ENCODE assay signal across 8 cellular contexts in the genomic region with DNA sequence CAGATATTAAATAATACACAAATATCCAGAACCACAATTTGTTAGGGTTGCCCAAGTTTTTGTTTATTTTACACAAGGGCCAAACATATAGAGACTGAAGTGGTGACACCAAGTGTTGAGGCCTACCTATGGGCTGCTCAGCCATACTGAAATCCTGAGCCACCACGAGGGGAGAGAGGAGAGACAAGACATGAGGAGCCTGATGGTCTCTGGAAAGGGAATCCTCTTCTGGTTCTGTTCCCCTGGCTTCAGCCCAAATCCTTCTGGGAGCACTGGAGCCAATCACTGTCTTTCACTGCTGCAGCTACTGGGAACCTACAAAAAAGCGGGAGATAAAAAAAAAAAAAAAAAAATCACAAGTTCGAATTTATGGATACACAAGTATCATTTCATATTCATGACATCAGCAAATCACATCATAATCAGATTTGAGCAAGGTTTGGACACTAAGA. TPM values are rescaled to one million over a fixed set of nuclear protein-coding genes. Genes with fewer than 3 reads are reported as not detected.
DNase-seq lines count a peak whose midpoint lies in the region; ATAC-seq, FAIRE-seq and TF ChIP-seq lines count a peak whose summit lies in the region.

No MANE protein-coding gene starts in this region.

- intact Hi-C loops in heart right ventricle (cut with DNase I) = no loop called here
- intact Hi-C loops in Right ventricle myocardium superior (cut with DNase I) = no loop called here
- intact Hi-C loops in vagina (cut with DNase I) = no loop called here

- H3K4me3 Mint-ChIP-seq in WTC11 = peak overlapping the region; percentile 83
- H3K4me3 Mint-ChIP-seq in memory B cell = no peak overlapping the region

- CTCF ChIA-PET in WTC11 (lab: Charles Lee) = interaction anchor here (1.0 to 3.2 kb wide), 2 partner anchors 9 to 28 kb away, joined by 3 to 35 read pairs; no protein-coding TSS in a partner anchor

- ATAC-seq in heart right ventricle = no peak
- ATAC-seq in Right ventricle myocardium superior (ENCODE audit: poor library complexity) = no peak
- ATAC-seq in WTC11 = no peak
- no peak for ATAC-seq in memory B cell (ENCODE audit: low read depth)

- H3K27me3 Mint-ChIP-seq in WTC11 (ENCODE audit: low read depth) (peaks cover 15% of the 10 kb centered on the region), memory B cell (peaks cover 12% of the 10 kb centered on the region)

- no peaks in the 10 kb centered on the region for H3K9me3 Mint-ChIP-seq in WTC11
- H3K9me3 Mint-ChIP-seq in memory B cell = no peaks in the 10 kb centered on the region

- DNase-seq in heart right ventricle (no peak), Right ventricle myocardium superior (no peak), WTC11 (ENCODE audit: low spot score) (no peak), memory B cell (ENCODE audit: low spot score in 2 of 2) (no peak), vagina (ENCODE audit: extremely low spot score in 2 of 2) (no peak), NCI-H1436 treated with DMSO at 0.1 percent for 48 hours (lab: John Stamatoyannopoulos, UW) (no peak), HPDE6-E6E7 (ENCODE audit: extremely low spot score) (no peak), frontal cortex (ENCODE audit: low spot score in 2 of 2) (no peak)

- H3K27ac ChIP-seq in heart right ventricle = peak overlapping the region in 6 of 10 donors; percentile 5 to 99 (median 98)
- peak overlapping the region; percentile 99 for H3K27ac ChIP-seq in vagina

- H3K9me3 ChIP-seq in heart right ventricle (no peaks in the 10 kb centered on the region), vagina (no peaks in the 10 kb centered on the region)

- H3K36me3 Mint-ChIP-seq in WTC11 (no peaks in the 10 kb centered on the region), memory B cell (no peaks in the 10 kb centered on the region)

- H3K27ac Mint-ChIP-seq in WTC11 = peak overlapping the region; percentile 99
- peak overlapping the region; percentile 24 for H3K27ac Mint-ChIP-seq in memory B cell

- 31 to 44% methylated on average over 3 of the region's 3 CpGs for WGBS in heart right ventricle, 2 donors

- TF ChIP-seq CTCF in heart right ventricle (IDR thresholded peaks at IDR 0.05) (no peak), WTC11 (IDR thresholded peaks at IDR 0.05) (no peak), vagina (IDR thresholded peaks at IDR 0.05) (no peak)

- H3K4me3 ChIP-seq in heart right ventricle (peak overlapping the region in 1 of 10 donors; percentile 82), vagina (no peak overlapping the region)

- H3K4me1 ChIP-seq in heart right ventricle (peaks cover 0 to 58% (median 26%) of the 10 kb centered on the region in 9 donors), vagina (peaks cover 52% of the 10 kb centered on the region)

- H3K36me3 ChIP-seq in heart right ventricle (no peaks in the 10 kb centered on the region), vagina (no peaks in the 10 kb centered on the region)

- POLR2A ChIA-PET in WTC11 (lab: Charles Lee) = interaction anchor here (0.6 to 5.1 kb wide), 3 partner anchors 15 to 1181 kb away, joined by 4 to 155 read pairs (median 4); no protein-coding TSS in a partner anchor

- no peak for FAIRE-seq in frontal cortex (lab: Jason Lieb, UNC)

- H3K27me3 ChIP-seq in heart right ventricle (peaks cover 0 to 29% (median 0%) of the 10 kb centered on the region in 7 donors), vagina (no peaks in the 10 kb centered on the region)

- H3K4me1 Mint-ChIP-seq in WTC11 = peaks cover 59% of the 10 kb centered on the region
- H3K4me1 Mint-ChIP-seq in memory B cell = peaks cover 21% of the 10 kb centered on the region

- TF ChIP-seq POLR2A in vagina (IDR thresholded peaks at IDR 0.05) = no peak

TF ChIP-seq in WTC11, 78 proteins besides CTCF, POLR2A, EP300 and RAD21 (continues in another document):
- no peak for TF ChIP-seq ZNF121 (CRISPR knock-in tag; IDR thresholded peaks at IDR 0.05)
- TF ChIP-seq MYBL2 (CRISPR knock-in tag; IDR thresholded peaks at IDR 0.05) = no peak
- no peak for TF ChIP-seq ESRRA (CRISPR knock-in tag; IDR thresholded peaks at IDR 0.05; ENCODE audit: borderline replicate concordance)
- TF ChIP-seq SMAD4 (CRISPR knock-in tag; IDR thresholded peaks at IDR 0.05) = no peak
- TF ChIP-seq, protein P1, sequence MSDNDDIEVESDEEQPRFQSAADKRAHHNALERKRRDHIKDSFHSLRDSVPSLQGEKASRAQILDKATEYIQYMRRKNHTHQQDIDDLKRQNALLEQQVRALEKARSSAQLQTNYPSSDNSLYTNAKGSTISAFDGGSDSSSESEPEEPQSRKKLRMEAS (CRISPR knock-in tag; IDR thresholded peaks at IDR 0.05) = no peak
- TF ChIP-seq FOXJ3 (CRISPR knock-in tag; IDR thresholded peaks at IDR 0.05; ENCODE audit: borderline replicate concordance) = no peak
- TF ChIP-seq, protein P2, sequence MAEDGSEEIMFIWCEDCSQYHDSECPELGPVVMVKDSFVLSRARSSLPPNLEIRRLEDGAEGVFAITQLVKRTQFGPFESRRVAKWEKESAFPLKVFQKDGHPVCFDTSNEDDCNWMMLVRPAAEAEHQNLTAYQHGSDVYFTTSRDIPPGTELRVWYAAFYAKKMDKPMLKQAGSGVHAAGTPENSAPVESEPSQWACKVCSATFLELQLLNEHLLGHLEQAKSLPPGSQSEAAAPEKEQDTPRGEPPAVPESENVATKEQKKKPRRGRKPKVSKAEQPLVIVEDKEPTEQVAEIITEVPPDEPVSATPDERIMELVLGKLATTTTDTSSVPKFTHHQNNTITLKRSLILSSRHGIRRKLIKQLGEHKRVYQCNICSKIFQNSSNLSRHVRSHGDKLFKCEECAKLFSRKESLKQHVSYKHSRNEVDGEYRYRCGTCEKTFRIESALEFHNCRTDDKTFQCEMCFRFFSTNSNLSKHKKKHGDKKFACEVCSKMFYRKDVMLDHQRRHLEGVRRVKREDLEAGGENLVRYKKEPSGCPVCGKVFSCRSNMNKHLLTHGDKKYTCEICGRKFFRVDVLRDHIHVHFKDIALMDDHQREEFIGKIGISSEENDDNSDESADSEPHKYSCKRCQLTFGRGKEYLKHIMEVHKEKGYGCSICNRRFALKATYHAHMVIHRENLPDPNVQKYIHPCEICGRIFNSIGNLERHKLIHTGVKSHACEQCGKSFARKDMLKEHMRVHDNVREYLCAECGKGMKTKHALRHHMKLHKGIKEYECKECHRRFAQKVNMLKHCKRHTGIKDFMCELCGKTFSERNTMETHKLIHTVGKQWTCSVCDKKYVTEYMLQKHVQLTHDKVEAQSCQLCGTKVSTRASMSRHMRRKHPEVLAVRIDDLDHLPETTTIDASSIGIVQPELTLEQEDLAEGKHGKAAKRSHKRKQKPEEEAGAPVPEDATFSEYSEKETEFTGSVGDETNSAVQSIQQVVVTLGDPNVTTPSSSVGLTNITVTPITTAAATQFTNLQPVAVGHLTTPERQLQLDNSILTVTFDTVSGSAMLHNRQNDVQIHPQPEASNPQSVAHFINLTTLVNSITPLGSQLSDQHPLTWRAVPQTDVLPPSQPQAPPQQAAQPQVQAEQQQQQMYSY (CRISPR knock-in tag; IDR thresholded peaks at IDR 0.05) = no peak
- TF ChIP-seq RORB (CRISPR knock-in tag; IDR thresholded peaks at IDR 0.05) = no peak
- TF ChIP-seq CBFB (CRISPR knock-in tag; IDR thresholded peaks at IDR 0.05; ENCODE audit: low read depth) = no peak
- TF ChIP-seq ZNF512 (CRISPR knock-in tag; IDR thresholded peaks at IDR 0.05; ENCODE audit: borderline replicate concordance) = no peak
- TF ChIP-seq, protein P3, sequence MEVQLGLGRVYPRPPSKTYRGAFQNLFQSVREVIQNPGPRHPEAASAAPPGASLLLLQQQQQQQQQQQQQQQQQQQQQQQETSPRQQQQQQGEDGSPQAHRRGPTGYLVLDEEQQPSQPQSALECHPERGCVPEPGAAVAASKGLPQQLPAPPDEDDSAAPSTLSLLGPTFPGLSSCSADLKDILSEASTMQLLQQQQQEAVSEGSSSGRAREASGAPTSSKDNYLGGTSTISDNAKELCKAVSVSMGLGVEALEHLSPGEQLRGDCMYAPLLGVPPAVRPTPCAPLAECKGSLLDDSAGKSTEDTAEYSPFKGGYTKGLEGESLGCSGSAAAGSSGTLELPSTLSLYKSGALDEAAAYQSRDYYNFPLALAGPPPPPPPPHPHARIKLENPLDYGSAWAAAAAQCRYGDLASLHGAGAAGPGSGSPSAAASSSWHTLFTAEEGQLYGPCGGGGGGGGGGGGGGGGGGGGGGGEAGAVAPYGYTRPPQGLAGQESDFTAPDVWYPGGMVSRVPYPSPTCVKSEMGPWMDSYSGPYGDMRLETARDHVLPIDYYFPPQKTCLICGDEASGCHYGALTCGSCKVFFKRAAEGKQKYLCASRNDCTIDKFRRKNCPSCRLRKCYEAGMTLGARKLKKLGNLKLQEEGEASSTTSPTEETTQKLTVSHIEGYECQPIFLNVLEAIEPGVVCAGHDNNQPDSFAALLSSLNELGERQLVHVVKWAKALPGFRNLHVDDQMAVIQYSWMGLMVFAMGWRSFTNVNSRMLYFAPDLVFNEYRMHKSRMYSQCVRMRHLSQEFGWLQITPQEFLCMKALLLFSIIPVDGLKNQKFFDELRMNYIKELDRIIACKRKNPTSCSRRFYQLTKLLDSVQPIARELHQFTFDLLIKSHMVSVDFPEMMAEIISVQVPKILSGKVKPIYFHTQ (CRISPR knock-in tag; IDR thresholded peaks at IDR 0.05) = no peak
- TF ChIP-seq PRRX2 (CRISPR knock-in tag; IDR thresholded peaks at IDR 0.05) = no peak

RNA-seq across cellular contexts. Expression of gene SKIDA1, which starts 1.9 kb away (rescaled TPM):
- 1 to 10 TPM; 1.9 to 6.4 (median 3.3) TPM for total RNA-seq in heart right ventricle
- under 1 TPM; 0.23 to 0.44 TPM for polyA plus RNA-seq in heart right ventricle
- total RNA-seq in Right ventricle myocardium superior = 3.3 TPM
- total RNA-seq in WTC11 (2021) = 9.4 to 12.9 TPM (median 11.8 TPM) in 3 replicates
- 2.7 TPM for total RNA-seq in vagina
- total RNA-seq in frontal cortex = 11.0 TPM

RNA-seq across cellular contexts. Expression of gene MLLT10, which starts 10.4 kb away (rescaled TPM):
- total RNA-seq in heart right ventricle = 10 to 100 TPM; 18.9 to 28.4 (median 24.6) TPM
- 10 to 100 TPM in 1 of 2 donors, 1 to 10 TPM in 1; 8.5 to 41.1 TPM for polyA plus RNA-seq in heart right ventricle
- 22.9 TPM for total RNA-seq in Right ventricle myocardium superior
- total RNA-seq in WTC11 (2021) = 52.7 to 60.3 TPM (median 60.1 TPM) in 3 replicates
- total RNA-seq in vagina = 53.3 TPM
- total RNA-seq in frontal cortex = 35.9 TPM
